Comparison of ENCODE assay signal across 1 cellular context in the genomic region with DNA sequence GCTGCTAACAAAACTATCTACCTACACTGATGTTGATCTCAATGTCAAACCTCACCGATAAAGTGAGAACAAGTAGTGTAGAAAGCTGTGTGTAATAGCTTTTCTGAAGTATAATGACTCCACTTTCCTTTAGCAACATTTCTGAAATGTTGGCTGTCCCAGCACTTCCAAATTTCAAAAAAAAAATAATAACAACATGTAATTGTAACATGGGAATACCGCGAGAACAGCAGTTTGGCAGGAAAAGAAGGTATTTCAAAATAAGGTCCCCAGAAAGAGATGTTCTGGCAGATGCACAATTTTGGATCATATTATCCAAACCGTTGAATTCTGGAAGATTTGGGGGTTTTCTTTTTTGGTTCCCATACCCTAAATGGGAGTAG.
TF ChIP-seq lines count a peak whose summit lies in the region.

No MANE protein-coding gene starts in this region.

TF ChIP-seq in GM23338, 12 proteins besides CTCF, POLR2A, EP300 and RAD21 (continued from another document):
- TF ChIP-seq, protein P1, sequence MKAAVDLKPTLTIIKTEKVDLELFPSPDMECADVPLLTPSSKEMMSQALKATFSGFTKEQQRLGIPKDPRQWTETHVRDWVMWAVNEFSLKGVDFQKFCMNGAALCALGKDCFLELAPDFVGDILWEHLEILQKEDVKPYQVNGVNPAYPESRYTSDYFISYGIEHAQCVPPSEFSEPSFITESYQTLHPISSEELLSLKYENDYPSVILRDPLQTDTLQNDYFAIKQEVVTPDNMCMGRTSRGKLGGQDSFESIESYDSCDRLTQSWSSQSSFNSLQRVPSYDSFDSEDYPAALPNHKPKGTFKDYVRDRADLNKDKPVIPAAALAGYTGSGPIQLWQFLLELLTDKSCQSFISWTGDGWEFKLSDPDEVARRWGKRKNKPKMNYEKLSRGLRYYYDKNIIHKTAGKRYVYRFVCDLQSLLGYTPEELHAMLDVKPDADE (IDR thresholded peaks at IDR 0.05) = no peak
- no peak for TF ChIP-seq CREB1 (CRISPR knock-in tag; IDR thresholded peaks at IDR 0.05; ENCODE audit: low read depth)
- TF ChIP-seq, protein P2, sequence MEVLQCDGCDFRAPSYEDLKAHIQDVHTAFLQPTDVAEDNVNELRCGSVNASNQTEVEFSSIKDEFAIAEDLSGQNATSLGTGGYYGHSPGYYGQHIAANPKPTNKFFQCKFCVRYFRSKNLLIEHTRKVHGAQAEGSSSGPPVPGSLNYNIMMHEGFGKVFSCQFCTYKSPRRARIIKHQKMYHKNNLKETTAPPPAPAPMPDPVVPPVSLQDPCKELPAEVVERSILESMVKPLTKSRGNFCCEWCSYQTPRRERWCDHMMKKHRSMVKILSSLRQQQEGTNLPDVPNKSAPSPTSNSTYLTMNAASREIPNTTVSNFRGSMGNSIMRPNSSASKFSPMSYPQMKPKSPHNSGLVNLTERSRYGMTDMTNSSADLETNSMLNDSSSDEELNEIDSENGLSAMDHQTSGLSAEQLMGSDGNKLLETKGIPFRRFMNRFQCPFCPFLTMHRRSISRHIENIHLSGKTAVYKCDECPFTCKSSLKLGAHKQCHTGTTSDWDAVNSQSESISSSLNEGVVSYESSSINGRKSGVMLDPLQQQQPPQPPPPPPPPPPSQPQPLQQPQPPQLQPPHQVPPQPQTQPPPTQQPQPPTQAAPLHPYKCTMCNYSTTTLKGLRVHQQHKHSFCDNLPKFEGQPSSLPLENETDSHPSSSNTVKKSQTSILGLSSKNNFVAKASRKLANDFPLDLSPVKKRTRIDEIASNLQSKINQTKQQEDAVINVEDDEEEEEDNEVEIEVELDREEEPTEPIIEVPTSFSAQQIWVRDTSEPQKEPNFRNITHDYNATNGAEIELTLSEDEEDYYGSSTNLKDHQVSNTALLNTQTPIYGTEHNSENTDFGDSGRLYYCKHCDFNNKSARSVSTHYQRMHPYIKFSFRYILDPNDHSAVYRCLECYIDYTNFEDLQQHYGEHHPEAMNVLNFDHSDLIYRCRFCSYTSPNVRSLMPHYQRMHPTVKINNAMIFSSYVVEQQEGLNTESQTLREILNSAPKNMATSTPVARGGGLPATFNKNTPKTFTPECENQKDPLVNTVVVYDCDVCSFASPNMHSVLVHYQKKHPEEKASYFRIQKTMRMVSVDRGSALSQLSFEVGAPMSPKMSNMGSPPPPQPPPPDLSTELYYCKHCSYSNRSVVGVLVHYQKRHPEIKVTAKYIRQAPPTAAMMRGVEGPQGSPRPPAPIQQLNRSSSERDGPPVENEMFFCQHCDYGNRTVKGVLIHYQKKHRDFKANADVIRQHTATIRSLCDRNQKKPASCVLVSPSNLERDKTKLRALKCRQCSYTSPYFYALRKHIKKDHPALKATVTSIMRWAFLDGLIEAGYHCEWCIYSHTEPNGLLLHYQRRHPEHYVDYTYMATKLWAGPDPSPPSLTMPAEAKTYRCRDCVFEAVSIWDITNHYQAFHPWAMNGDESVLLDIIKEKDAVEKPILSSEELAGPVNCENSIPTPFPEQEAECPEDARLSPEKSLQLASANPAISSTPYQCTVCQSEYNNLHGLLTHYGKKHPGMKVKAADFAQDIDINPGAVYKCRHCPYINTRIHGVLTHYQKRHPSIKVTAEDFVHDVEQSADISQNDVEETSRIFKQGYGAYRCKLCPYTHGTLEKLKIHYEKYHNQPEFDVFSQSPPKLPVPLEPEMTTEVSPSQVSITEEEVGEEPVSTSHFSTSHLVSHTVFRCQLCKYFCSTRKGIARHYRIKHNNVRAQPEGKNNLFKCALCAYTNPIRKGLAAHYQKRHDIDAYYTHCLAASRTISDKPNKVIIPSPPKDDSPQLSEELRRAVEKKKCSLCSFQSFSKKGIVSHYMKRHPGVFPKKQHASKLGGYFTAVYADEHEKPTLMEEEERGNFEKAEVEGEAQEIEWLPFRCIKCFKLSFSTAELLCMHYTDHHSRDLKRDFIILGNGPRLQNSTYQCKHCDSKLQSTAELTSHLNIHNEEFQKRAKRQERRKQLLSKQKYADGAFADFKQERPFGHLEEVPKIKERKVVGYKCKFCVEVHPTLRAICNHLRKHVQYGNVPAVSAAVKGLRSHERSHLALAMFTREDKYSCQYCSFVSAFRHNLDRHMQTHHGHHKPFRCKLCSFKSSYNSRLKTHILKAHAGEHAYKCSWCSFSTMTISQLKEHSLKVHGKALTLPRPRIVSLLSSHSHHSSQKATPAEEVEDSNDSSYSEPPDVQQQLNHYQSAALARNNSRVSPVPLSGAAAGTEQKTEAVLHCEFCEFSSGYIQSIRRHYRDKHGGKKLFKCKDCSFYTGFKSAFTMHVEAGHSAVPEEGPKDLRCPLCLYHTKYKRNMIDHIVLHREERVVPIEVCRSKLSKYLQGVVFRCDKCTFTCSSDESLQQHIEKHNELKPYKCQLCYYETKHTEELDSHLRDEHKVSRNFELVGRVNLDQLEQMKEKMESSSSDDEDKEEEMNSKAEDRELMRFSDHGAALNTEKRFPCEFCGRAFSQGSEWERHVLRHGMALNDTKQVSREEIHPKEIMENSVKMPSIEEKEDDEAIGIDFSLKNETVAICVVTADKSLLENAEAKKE (CRISPR knock-in tag; IDR thresholded peaks at IDR 0.05) = no peak
- TF ChIP-seq NANOG (IDR thresholded peaks at IDR 0.05; ENCODE audit: borderline replicate concordance) = no peak
